Comparison of ENCODE assay signal across 1 cellular context in genomic region chr3:5022966-5023776, GRCh38.
TF ChIP-seq lines count a peak whose summit lies in the region.

No MANE protein-coding gene starts in this region.

TF ChIP-seq in GM12878, 131 proteins besides CTCF, POLR2A, EP300 and RAD21 (continued from another document and continues in another):
- TF ChIP-seq, protein P1, sequence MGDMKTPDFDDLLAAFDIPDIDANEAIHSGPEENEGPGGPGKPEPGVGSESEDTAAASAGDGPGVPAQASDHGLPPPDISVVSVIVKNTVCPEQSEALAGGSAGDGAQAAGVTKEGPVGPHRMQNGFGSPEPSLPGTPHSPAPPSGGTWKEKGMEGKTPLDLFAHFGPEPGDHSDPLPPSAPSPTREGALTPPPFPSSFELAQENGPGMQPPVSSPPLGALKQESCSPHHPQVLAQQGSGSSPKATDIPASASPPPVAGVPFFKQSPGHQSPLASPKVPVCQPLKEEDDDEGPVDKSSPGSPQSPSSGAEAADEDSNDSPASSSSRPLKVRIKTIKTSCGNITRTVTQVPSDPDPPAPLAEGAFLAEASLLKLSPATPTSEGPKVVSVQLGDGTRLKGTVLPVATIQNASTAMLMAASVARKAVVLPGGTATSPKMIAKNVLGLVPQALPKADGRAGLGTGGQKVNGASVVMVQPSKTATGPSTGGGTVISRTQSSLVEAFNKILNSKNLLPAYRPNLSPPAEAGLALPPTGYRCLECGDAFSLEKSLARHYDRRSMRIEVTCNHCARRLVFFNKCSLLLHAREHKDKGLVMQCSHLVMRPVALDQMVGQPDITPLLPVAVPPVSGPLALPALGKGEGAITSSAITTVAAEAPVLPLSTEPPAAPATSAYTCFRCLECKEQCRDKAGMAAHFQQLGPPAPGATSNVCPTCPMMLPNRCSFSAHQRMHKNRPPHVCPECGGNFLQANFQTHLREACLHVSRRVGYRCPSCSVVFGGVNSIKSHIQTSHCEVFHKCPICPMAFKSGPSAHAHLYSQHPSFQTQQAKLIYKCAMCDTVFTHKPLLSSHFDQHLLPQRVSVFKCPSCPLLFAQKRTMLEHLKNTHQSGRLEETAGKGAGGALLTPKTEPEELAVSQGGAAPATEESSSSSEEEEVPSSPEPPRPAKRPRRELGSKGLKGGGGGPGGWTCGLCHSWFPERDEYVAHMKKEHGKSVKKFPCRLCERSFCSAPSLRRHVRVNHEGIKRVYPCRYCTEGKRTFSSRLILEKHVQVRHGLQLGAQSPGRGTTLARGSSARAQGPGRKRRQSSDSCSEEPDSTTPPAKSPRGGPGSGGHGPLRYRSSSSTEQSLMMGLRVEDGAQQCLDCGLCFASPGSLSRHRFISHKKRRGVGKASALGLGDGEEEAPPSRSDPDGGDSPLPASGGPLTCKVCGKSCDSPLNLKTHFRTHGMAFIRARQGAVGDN (IDR thresholded peaks at IDR 0.05) = 0 out of 2 replicates have a peak, but pooled peaks have one; percentile 25
- TF ChIP-seq ZNF274 (IDR thresholded peaks at IDR 0.05; ENCODE audit: insufficient read depth, insufficient read length) = no peak
- peak; percentile 65 to 67 for TF ChIP-seq IKZF2 (IDR thresholded peaks at IDR 0.05)
- TF ChIP-seq IKZF1 (conservative IDR thresholded peaks at IDR 0.05) = peak; percentile 86
- no peak for TF ChIP-seq KAT2A (conservative IDR thresholded peaks at IDR 0.05; ENCODE audit: control insufficient read depth, low read depth, low read length)
- TF ChIP-seq, protein P2, sequence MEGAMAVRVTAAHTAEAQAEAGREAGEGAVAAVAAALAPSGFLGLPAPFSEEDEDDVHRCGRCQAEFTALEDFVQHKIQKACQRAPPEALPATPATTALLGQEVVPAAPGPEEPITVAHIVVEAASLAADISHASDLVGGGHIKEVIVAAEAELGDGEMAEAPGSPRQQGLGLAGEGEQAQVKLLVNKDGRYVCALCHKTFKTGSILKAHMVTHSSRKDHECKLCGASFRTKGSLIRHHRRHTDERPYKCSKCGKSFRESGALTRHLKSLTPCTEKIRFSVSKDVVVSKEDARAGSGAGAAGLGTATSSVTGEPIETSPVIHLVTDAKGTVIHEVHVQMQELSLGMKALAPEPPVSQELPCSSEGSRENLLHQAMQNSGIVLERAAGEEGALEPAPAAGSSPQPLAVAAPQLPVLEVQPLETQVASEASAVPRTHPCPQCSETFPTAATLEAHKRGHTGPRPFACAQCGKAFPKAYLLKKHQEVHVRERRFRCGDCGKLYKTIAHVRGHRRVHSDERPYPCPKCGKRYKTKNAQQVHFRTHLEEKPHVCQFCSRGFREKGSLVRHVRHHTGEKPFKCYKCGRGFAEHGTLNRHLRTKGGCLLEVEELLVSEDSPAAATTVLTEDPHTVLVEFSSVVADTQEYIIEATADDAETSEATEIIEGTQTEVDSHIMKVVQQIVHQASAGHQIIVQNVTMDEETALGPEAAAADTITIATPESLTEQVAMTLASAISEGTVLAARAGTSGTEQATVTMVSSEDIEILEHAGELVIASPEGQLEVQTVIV (IDR thresholded peaks at IDR 0.05; ENCODE audit: borderline replicate concordance, partially characterized antibody) = no peak
- no peak for TF ChIP-seq NFXL1 (IDR thresholded peaks at IDR 0.05; ENCODE audit: borderline replicate concordance)
- no peak; the same call in 1 of the 2 replicates for TF ChIP-seq MTA3 (IDR thresholded peaks at IDR 0.05; ENCODE audit: borderline replicate concordance, low read length)
- TF ChIP-seq, protein P3, sequence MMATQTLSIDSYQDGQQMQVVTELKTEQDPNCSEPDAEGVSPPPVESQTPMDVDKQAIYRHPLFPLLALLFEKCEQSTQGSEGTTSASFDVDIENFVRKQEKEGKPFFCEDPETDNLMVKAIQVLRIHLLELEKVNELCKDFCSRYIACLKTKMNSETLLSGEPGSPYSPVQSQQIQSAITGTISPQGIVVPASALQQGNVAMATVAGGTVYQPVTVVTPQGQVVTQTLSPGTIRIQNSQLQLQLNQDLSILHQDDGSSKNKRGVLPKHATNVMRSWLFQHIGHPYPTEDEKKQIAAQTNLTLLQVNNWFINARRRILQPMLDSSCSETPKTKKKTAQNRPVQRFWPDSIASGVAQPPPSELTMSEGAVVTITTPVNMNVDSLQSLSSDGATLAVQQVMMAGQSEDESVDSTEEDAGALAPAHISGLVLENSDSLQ (IDR thresholded peaks at IDR 0.05) = no peak
- no peak for TF ChIP-seq ZZZ3 (IDR thresholded peaks at IDR 0.05; ENCODE audit: control insufficient read depth, insufficient read length, low read depth)
- no peak for TF ChIP-seq SUZ12 (IDR thresholded peaks at IDR 0.05; ENCODE audit: unreplicated experiment)
- TF ChIP-seq USF1 (IDR thresholded peaks at IDR 0.05; ENCODE audit: borderline replicate concordance, extremely low read length, insufficient read depth, low read depth, low read length) = no peak
- TF ChIP-seq RB1 (IDR thresholded peaks at IDR 0.05; ENCODE audit: borderline replicate concordance) = no peak
- 0 out of 2 replicates have a peak, but pooled peaks have one; percentile 25 for TF ChIP-seq JUND (IDR thresholded peaks at IDR 0.05; ENCODE audit: low read depth, low read length)
- no peak for TF ChIP-seq CHD1 (IDR thresholded peaks at IDR 0.05; ENCODE audit: low read depth, low read length)
- no peak for TF ChIP-seq CBX5 (IDR thresholded peaks at IDR 0.05; ENCODE audit: low read depth)
- peak; percentile 55 to 60; a peak in 3 of 4 replicates for TF ChIP-seq BHLHE40 (IDR thresholded peaks at IDR 0.05; ENCODE audit: borderline replicate concordance in 1 of 2, low read depth in 2 of 2, low read length in 1 of 2)
- no peak for TF ChIP-seq KDM1A (IDR thresholded peaks at IDR 0.05; ENCODE audit: borderline replicate concordance)
- TF ChIP-seq YY1 (IDR thresholded peaks at IDR 0.05; ENCODE audit: low read depth, low read length) = no peak
- TF ChIP-seq, protein P4, sequence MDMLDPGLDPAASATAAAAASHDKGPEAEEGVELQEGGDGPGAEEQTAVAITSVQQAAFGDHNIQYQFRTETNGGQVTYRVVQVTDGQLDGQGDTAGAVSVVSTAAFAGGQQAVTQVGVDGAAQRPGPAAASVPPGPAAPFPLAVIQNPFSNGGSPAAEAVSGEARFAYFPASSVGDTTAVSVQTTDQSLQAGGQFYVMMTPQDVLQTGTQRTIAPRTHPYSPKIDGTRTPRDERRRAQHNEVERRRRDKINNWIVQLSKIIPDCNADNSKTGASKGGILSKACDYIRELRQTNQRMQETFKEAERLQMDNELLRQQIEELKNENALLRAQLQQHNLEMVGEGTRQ (IDR thresholded peaks at IDR 0.05; ENCODE audit: borderline replicate concordance, low read depth, low read length) = no peak
- TF ChIP-seq RELB (IDR thresholded peaks at IDR 0.05; ENCODE audit: low read depth) = peak; percentile 39; the same call in 1 of the 2 replicates
- no peak for TF ChIP-seq ATF3 (IDR thresholded peaks at IDR 0.05; ENCODE audit: borderline replicate concordance, extremely low read depth, low read depth, low read length)
- no peak for TF ChIP-seq FOS (IDR thresholded peaks at IDR 0.05; ENCODE audit: borderline replicate concordance, extremely low read depth, insufficient read length)
- TF ChIP-seq BCL3 (IDR thresholded peaks at IDR 0.05; ENCODE audit: borderline replicate concordance, insufficient read depth, low read depth, low read length, poor library complexity, severe bottlenecking) = peak; percentile 59
- no peak for TF ChIP-seq BACH1 (IDR thresholded peaks at IDR 0.05; ENCODE audit: borderline replicate concordance)
- no peak for TF ChIP-seq TCF12 (IDR thresholded peaks at IDR 0.05; ENCODE audit: low read depth, low read length)
- TF ChIP-seq STAT3 (IDR thresholded peaks at IDR 0.05; ENCODE audit: low read depth, low read length) = no peak
- peak; percentile 94 for TF ChIP-seq ATF7 (IDR thresholded peaks at IDR 0.05; ENCODE audit: low read depth)
- peak; percentile 91 for TF ChIP-seq CREM (IDR thresholded peaks at IDR 0.05; ENCODE audit: low read depth)
- TF ChIP-seq NFYA (IDR thresholded peaks at IDR 0.05; ENCODE audit: borderline replicate concordance, low read depth, low read length) = no peak
- TF ChIP-seq LARP7 (IDR thresholded peaks at IDR 0.05) = no peak
- TF ChIP-seq MYB (IDR thresholded peaks at IDR 0.05; ENCODE audit: borderline replicate concordance, low read depth, low read length) = no peak
- no peak for TF ChIP-seq ZBTB4 (CRISPR knock-in tag; IDR thresholded peaks at IDR 0.05)
- no peak for TF ChIP-seq CHD2 (IDR thresholded peaks at IDR 0.05; ENCODE audit: borderline replicate concordance, low read depth, low read length)
- no peak for TF ChIP-seq PML (IDR thresholded peaks at IDR 0.05; ENCODE audit: low read length)
- no peak for TF ChIP-seq ZNF24 (IDR thresholded peaks at IDR 0.05)
- TF ChIP-seq MEF2A (IDR thresholded peaks at IDR 0.05; ENCODE audit: insufficient read depth, low read depth, low read length) = no peak
- TF ChIP-seq, protein P5, sequence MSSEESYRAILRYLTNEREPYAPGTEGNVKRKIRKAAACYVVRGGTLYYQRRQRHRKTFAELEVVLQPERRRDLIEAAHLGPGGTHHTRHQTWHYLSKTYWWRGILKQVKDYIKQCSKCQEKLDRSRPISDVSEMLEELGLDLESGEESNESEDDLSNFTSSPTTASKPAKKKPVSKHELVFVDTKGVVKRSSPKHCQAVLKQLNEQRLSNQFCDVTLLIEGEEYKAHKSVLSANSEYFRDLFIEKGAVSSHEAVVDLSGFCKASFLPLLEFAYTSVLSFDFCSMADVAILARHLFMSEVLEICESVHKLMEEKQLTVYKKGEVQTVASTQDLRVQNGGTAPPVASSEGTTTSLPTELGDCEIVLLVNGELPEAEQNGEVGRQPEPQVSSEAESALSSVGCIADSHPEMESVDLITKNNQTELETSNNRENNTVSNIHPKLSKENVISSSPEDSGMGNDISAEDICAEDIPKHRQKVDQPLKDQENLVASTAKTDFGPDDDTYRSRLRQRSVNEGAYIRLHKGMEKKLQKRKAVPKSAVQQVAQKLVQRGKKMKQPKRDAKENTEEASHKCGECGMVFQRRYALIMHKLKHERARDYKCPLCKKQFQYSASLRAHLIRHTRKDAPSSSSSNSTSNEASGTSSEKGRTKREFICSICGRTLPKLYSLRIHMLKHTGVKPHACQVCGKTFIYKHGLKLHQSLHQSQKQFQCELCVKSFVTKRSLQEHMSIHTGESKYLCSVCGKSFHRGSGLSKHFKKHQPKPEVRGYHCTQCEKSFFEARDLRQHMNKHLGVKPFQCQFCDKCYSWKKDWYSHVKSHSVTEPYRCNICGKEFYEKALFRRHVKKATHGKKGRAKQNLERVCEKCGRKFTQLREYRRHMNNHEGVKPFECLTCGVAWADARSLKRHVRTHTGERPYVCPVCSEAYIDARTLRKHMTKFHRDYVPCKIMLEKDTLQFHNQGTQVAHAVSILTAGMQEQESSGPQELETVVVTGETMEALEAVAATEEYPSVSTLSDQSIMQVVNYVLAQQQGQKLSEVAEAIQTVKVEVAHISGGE (CRISPR knock-in tag; IDR thresholded peaks at IDR 0.05) = no peak
- no peak for TF ChIP-seq SUPT20H (IDR thresholded peaks at IDR 0.05; ENCODE audit: borderline replicate concordance, control insufficient read depth, low read depth, low read length)
